ENCODE assay signal across 1 cellular context in the genomic region with DNA sequence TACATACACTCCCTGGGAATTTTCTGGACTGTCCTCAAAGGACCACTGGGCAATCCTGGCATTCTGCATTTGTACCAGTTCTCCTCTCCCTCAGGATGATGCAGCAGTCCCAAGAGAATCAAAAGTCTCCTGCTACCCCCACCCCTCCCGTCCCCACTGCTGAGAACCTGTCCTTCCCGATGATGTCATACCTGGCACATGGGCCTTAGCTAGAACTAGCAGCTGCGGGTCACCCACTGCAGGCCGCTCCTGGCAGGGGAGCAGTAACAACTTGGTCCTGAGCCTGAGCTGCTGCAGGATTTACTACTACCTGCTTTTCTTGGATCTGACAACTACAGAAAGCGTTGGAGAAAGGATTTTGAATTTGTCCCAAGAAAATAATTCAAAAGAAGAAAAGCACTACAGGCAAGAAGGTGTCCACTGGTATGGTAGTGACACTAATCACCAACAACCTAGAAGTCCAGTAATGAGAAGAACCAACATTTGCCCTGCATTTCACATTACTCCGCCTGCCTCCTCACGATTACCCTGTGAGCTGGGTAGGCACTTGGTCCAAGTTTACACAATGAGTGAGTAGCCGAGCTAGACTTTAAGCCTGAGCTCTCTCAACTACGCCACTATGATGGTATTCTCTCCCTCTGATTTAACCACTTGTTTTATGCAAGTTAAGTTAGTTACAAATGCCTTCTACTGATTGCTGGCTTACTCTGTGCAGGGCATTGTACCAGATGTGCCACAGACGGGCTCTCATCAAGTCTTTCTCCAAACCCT.
TF ChIP-seq lines count a peak whose summit lies in the region.

No MANE protein-coding gene starts in this region.

TF ChIP-seq in GM23338, 12 proteins besides CTCF, POLR2A, EP300 and RAD21 (continued from another document):
- TF ChIP-seq, protein P1, sequence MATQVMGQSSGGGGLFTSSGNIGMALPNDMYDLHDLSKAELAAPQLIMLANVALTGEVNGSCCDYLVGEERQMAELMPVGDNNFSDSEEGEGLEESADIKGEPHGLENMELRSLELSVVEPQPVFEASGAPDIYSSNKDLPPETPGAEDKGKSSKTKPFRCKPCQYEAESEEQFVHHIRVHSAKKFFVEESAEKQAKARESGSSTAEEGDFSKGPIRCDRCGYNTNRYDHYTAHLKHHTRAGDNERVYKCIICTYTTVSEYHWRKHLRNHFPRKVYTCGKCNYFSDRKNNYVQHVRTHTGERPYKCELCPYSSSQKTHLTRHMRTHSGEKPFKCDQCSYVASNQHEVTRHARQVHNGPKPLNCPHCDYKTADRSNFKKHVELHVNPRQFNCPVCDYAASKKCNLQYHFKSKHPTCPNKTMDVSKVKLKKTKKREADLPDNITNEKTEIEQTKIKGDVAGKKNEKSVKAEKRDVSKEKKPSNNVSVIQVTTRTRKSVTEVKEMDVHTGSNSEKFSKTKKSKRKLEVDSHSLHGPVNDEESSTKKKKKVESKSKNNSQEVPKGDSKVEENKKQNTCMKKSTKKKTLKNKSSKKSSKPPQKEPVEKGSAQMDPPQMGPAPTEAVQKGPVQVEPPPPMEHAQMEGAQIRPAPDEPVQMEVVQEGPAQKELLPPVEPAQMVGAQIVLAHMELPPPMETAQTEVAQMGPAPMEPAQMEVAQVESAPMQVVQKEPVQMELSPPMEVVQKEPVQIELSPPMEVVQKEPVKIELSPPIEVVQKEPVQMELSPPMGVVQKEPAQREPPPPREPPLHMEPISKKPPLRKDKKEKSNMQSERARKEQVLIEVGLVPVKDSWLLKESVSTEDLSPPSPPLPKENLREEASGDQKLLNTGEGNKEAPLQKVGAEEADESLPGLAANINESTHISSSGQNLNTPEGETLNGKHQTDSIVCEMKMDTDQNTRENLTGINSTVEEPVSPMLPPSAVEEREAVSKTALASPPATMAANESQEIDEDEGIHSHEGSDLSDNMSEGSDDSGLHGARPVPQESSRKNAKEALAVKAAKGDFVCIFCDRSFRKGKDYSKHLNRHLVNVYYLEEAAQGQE (IDR thresholded peaks at IDR 0.05; ENCODE audit: unreplicated experiment): no peak
- TF ChIP-seq, protein P2, sequence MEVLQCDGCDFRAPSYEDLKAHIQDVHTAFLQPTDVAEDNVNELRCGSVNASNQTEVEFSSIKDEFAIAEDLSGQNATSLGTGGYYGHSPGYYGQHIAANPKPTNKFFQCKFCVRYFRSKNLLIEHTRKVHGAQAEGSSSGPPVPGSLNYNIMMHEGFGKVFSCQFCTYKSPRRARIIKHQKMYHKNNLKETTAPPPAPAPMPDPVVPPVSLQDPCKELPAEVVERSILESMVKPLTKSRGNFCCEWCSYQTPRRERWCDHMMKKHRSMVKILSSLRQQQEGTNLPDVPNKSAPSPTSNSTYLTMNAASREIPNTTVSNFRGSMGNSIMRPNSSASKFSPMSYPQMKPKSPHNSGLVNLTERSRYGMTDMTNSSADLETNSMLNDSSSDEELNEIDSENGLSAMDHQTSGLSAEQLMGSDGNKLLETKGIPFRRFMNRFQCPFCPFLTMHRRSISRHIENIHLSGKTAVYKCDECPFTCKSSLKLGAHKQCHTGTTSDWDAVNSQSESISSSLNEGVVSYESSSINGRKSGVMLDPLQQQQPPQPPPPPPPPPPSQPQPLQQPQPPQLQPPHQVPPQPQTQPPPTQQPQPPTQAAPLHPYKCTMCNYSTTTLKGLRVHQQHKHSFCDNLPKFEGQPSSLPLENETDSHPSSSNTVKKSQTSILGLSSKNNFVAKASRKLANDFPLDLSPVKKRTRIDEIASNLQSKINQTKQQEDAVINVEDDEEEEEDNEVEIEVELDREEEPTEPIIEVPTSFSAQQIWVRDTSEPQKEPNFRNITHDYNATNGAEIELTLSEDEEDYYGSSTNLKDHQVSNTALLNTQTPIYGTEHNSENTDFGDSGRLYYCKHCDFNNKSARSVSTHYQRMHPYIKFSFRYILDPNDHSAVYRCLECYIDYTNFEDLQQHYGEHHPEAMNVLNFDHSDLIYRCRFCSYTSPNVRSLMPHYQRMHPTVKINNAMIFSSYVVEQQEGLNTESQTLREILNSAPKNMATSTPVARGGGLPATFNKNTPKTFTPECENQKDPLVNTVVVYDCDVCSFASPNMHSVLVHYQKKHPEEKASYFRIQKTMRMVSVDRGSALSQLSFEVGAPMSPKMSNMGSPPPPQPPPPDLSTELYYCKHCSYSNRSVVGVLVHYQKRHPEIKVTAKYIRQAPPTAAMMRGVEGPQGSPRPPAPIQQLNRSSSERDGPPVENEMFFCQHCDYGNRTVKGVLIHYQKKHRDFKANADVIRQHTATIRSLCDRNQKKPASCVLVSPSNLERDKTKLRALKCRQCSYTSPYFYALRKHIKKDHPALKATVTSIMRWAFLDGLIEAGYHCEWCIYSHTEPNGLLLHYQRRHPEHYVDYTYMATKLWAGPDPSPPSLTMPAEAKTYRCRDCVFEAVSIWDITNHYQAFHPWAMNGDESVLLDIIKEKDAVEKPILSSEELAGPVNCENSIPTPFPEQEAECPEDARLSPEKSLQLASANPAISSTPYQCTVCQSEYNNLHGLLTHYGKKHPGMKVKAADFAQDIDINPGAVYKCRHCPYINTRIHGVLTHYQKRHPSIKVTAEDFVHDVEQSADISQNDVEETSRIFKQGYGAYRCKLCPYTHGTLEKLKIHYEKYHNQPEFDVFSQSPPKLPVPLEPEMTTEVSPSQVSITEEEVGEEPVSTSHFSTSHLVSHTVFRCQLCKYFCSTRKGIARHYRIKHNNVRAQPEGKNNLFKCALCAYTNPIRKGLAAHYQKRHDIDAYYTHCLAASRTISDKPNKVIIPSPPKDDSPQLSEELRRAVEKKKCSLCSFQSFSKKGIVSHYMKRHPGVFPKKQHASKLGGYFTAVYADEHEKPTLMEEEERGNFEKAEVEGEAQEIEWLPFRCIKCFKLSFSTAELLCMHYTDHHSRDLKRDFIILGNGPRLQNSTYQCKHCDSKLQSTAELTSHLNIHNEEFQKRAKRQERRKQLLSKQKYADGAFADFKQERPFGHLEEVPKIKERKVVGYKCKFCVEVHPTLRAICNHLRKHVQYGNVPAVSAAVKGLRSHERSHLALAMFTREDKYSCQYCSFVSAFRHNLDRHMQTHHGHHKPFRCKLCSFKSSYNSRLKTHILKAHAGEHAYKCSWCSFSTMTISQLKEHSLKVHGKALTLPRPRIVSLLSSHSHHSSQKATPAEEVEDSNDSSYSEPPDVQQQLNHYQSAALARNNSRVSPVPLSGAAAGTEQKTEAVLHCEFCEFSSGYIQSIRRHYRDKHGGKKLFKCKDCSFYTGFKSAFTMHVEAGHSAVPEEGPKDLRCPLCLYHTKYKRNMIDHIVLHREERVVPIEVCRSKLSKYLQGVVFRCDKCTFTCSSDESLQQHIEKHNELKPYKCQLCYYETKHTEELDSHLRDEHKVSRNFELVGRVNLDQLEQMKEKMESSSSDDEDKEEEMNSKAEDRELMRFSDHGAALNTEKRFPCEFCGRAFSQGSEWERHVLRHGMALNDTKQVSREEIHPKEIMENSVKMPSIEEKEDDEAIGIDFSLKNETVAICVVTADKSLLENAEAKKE (CRISPR knock-in tag; IDR thresholded peaks at IDR 0.05): no peak
- TF ChIP-seq, protein P3, sequence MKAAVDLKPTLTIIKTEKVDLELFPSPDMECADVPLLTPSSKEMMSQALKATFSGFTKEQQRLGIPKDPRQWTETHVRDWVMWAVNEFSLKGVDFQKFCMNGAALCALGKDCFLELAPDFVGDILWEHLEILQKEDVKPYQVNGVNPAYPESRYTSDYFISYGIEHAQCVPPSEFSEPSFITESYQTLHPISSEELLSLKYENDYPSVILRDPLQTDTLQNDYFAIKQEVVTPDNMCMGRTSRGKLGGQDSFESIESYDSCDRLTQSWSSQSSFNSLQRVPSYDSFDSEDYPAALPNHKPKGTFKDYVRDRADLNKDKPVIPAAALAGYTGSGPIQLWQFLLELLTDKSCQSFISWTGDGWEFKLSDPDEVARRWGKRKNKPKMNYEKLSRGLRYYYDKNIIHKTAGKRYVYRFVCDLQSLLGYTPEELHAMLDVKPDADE (IDR thresholded peaks at IDR 0.05): no peak
- TF ChIP-seq ZNF331 (CRISPR knock-in tag; IDR thresholded peaks at IDR 0.05; ENCODE audit: low read depth): no peak
- TF ChIP-seq JUNB (IDR thresholded peaks at IDR 0.05; ENCODE audit: unreplicated experiment): no peak
- TF ChIP-seq POLR2AphosphoS5 (IDR thresholded peaks at IDR 0.05; ENCODE audit: low read depth): no peak
TF ChIP-seq in GM23338: peak in this region for 0.
